9 cellular contexts compared by ENCODE assay signal in genomic region chr7:151459726-151460473, GRCh38. TPM values are rescaled to one million over a fixed set of nuclear protein-coding genes. Genes with fewer than 3 reads are reported as not detected.
A peak's percentile ranks its signal among the peaks of the same experiment; 100 is the strongest.
DNase-seq lines count a peak whose midpoint lies in the region; ATAC-seq, FAIRE-seq and TF ChIP-seq lines count a peak whose summit lies in the region.
"Had no signal": no experiment of that assay in that cellular context is flagged by ENCODE, and none has a peak within 500 bp of the region (broad histone marks: within the 10 kb centered on the region; RNA-seq: fewer than 3 reads in every experiment).

No MANE protein-coding gene starts in this region.

- H3K9me3 Mint-ChIP-seq in endodermal cell: peaks cover 29% of the 10 kb centered on the region
- H3K9me3 Mint-ChIP-seq in activated T-cell treated with anti-CD3 and anti-CD28 coated beads, Interleukin-2, amount 50 U/mL, for 72 hours: peaks cover 11 to 14% of the 10 kb centered on the region in 2 donors

- intact Hi-C loops in transverse colon (cut with DNase I; ENCODE audit: low total_unique reads): no loop called here

- H3K9ac ChIP-seq in endodermal cell (ENCODE audit: extremely low read depth, low read length, poor library complexity, severe bottlenecking): no peak overlapping the region

- H3K4me1 ChIP-seq in endodermal cell (ENCODE audit: control insufficient read depth, insufficient read depth, low read length): peaks cover 10% of the 10 kb centered on the region
- H3K4me1 ChIP-seq in transverse colon: peaks cover 22 to 27% (median 24%) of the 10 kb centered on the region in 4 donors

- in situ Hi-C loops in transverse colon (cut with MboI; ENCODE audit: low pct_ligation_motif_present in 1 of 4, low pct_unique_long_range_greater_than_20kb in 1 of 4, low sequenced_read_pairs in 3 of 4): loop anchor here in 1 of 4 donors (25.0 kb wide), 1 partner anchor 277 kb away; no protein-coding TSS in a partner anchor

- peak; percentile 66 for TF ChIP-seq POLR2A in transverse colon (IDR thresholded peaks at IDR 0.05)

- ATAC-seq in activated T-cell treated with anti-CD3 and anti-CD28 coated beads, Interleukin-2, amount 50 U/mL, for 72 hours (replicated peaks in 1 of 2): no peak
- ATAC-seq in GM19035 (IDR thresholded peaks at IDR 0.05; ENCODE audit: unreplicated experiment): no peak

- WGBS in endodermal cell (ENCODE audit: insufficient coverage in 1 of 2, insufficient read length in 1 of 2), 2 experiments: 47 to 67% methylated on average over 17 to 25 of the region's 25 CpGs
- WGBS in transverse colon (ENCODE audit: low coverage in 1 of 2), 2 donors: 20% methylated on average over 25 of the region's 25 CpGs; no CpG with 5 or more reads in 1 of the 2 donors

- peaks cover 17% of the 10 kb centered on the region for H3K36me3 ChIP-seq in endodermal cell (ENCODE audit: control insufficient read depth, insufficient read depth, low read length)
- no peaks in the 10 kb centered on the region for H3K36me3 ChIP-seq in transverse colon

- H3K27ac ChIP-seq in endodermal cell (ENCODE audit: low read depth, low read length) (peak overlapping the region; percentile 86), transverse colon (peak overlapping the region; percentile 86 to 92 (median 88))

- H3K4me3 Mint-ChIP-seq in endodermal cell: no peak overlapping the region
- no peak overlapping the region for H3K4me3 Mint-ChIP-seq in activated T-cell treated with anti-CD3 and anti-CD28 coated beads, Interleukin-2, amount 50 U/mL, for 72 hours
- H3K4me3 Mint-ChIP-seq: memory B cell had no signal

- peak; percentile 94 for TF ChIP-seq EP300 in transverse colon (IDR thresholded peaks at IDR 0.05; ENCODE audit: low read depth)

- H3K27ac Mint-ChIP-seq in endodermal cell: peak overlapping the region; percentile 88
- H3K27ac Mint-ChIP-seq in activated T-cell treated with anti-CD3 and anti-CD28 coated beads, Interleukin-2, amount 50 U/mL, for 72 hours: no peak overlapping the region
- H3K27ac Mint-ChIP-seq: memory B cell had no signal

- H3K27me3 Mint-ChIP-seq in endodermal cell (ENCODE audit: insufficient read depth): no peaks in the 10 kb centered on the region
- peaks cover 16% of the 10 kb centered on the region for H3K27me3 Mint-ChIP-seq in activated T-cell treated with anti-CD3 and anti-CD28 coated beads, Interleukin-2, amount 50 U/mL, for 72 hours (ENCODE audit: low read depth)
- H3K27me3 Mint-ChIP-seq: memory B cell had no signal

- H3K4me3 ChIP-seq in endodermal cell (ENCODE audit: low read length): no peak overlapping the region
- H3K4me3 ChIP-seq in transverse colon: peak overlapping the region in 2 of 4 donors; percentile 11 to 16

- TF ChIP-seq CTCF in D721Med (IDR thresholded peaks at IDR 0.05; ENCODE audit: insufficient read depth, missing control alignments): peak; percentile 40
- no peak for TF ChIP-seq CTCF in endodermal cell (conservative IDR thresholded peaks at IDR 0.05)
- TF ChIP-seq CTCF in transverse colon (IDR thresholded peaks at IDR 0.05): peak in 3 of 5 experiments; percentile 11 to 26 (median 15)

- H3K36me3 Mint-ChIP-seq in endodermal cell (ENCODE audit: low read depth): peaks cover 28% of the 10 kb centered on the region
- H3K36me3 Mint-ChIP-seq in activated T-cell treated with anti-CD3 and anti-CD28 coated beads, Interleukin-2, amount 50 U/mL, for 72 hours (ENCODE audit: insufficient read depth in 2 of 2): peaks cover 16 to 19% of the 10 kb centered on the region in 2 donors

- H3K9me3 ChIP-seq in endodermal cell (ENCODE audit: control insufficient read depth, low read length) (peaks cover 31% of the 10 kb centered on the region), transverse colon (no peaks in the 10 kb centered on the region)

- DNase-seq in D721Med (ENCODE audit: insufficient read length, low spot score) (no peak), NCI-H524 (lab: John Stamatoyannopoulos, UW) (peak; percentile 56 to 85), endodermal cell (peak; percentile 72), lung microvascular endothelial cell (ENCODE audit: low read depth in 2 of 2) (peak; percentile 64 to 68), transverse colon (peak; percentile 87)
- no peak for DNase-seq in activated T-cell treated with anti-CD3 and anti-CD28 coated beads, Interleukin-2, amount 50 U/mL, for 72 hours
- no peak for DNase-seq in stimulated activated CD4-positive, alpha-beta T cell treated with anti-CD3 and anti-CD28 coated beads, Interleukin-4, amount 100 ng/mL, for 4 hours

- peaks cover 21% of the 10 kb centered on the region for H3K4me1 Mint-ChIP-seq in endodermal cell
- peaks cover 5% of the 10 kb centered on the region for H3K4me1 Mint-ChIP-seq in activated T-cell treated with anti-CD3 and anti-CD28 coated beads, Interleukin-2, amount 50 U/mL, for 72 hours (ENCODE audit: low read depth)
- H3K4me1 Mint-ChIP-seq: memory B cell had no signal

- FAIRE-seq in D721Med (lab: Jason Lieb, UNC): no peak

- H3K27me3 ChIP-seq in endodermal cell (ENCODE audit: control insufficient read depth, insufficient read depth, low read length, poor library complexity, severe bottlenecking): no peaks in the 10 kb centered on the region
- no peaks in the 10 kb centered on the region for H3K27me3 ChIP-seq in transverse colon

RNA-seq across cellular contexts. Expression of gene CRYGN, which starts 20.0 kb away (rescaled TPM):
- total RNA-seq in endodermal cell: 1 to 10 TPM; 2.3 to 4.4 TPM
- polyA plus RNA-seq in endodermal cell (2013, experiment 1 of 2): 0.61 TPM
- polyA plus RNA-seq in endodermal cell (2013, experiment 2 of 2): not detected
- total RNA-seq in lung microvascular endothelial cell: not detected in 2 replicates
- total RNA-seq in transverse colon: not detected
- under 1 TPM; 0.35 to 0.53 TPM for total RNA-seq in activated T-cell treated with anti-CD3 and anti-CD28 coated beads, Interleukin-2, amount 50 U/mL, for 72 hours

RNA-seq across cellular contexts. Expression of gene WDR86, which starts 50.1 kb away (rescaled TPM):
- total RNA-seq in endodermal cell: 10 to 100 TPM; 83.3 to 94.2 TPM
- 19.3 TPM for polyA plus RNA-seq in endodermal cell (2013, experiment 1 of 2)
- 21.2 TPM for polyA plus RNA-seq in endodermal cell (2013, experiment 2 of 2)
- not detected in 2 replicates for total RNA-seq in lung microvascular endothelial cell
- total RNA-seq in transverse colon: 10 to 100 TPM in 1 of 4 donors, 1 to 10 TPM in 3; 2.8 to 33.3 (median 7.1) TPM
- 1 to 10 TPM in 1 of 2 donors, under 1 TPM in 1; 0.53 to 1.0 TPM for total RNA-seq in activated T-cell treated with anti-CD3 and anti-CD28 coated beads, Interleukin-2, amount 50 U/mL, for 72 hours

RNA-seq across cellular contexts. Expression of gene RHEB, which starts 59.8 kb away (rescaled TPM):
- total RNA-seq in endodermal cell: 100 to 1,000 TPM; 108 to 113 TPM
- 119 TPM for polyA plus RNA-seq in endodermal cell (2013, experiment 1 of 2)
- polyA plus RNA-seq in endodermal cell (2013, experiment 2 of 2): 115 TPM
- total RNA-seq in lung microvascular endothelial cell: 42.1 and 50.0 TPM in 2 replicates
- 10 to 100 TPM; 12.7 to 70.5 (median 42.8) TPM for total RNA-seq in transverse colon
- 10 to 100 TPM; 39.3 to 47.3 TPM for total RNA-seq in activated T-cell treated with anti-CD3 and anti-CD28 coated beads, Interleukin-2, amount 50 U/mL, for 72 hours

Comparison
In these comparisons a context has a peak if more than half of its experiments do, and no peak if none do; other contexts are left out.
1. DNase-seq: peak in NCI-H524 (2 of 2), endodermal cell (single experiment), lung microvascular endothelial cell (2 of 2) and transverse colon (single experiment); none in D721Med (single experiment), activated T-cell treated with anti-CD3 and anti-CD28 coated beads, Interleukin-2, amount 50 U/mL, for 72 hours (0 of 2) and stimulated activated CD4-positive, alpha-beta T cell treated with anti-CD3 and anti-CD28 coated beads, Interleukin-4, amount 100 ng/mL, for 4 hours (0 of 2).